1 cellular context compared by ENCODE assay signal in genomic region chr20:22921595-22922421, GRCh38.
TF ChIP-seq lines count a peak whose summit lies in the region.

No MANE protein-coding gene starts in this region.

TF ChIP-seq in K562, 482 proteins besides CTCF, POLR2A, EP300 and RAD21 (continued from another document and continues in another):
- TF ChIP-seq ZBTB11 (CRISPR knock-in tag; IDR thresholded peaks at IDR 0.05) (0 out of 6 replicates have a peak, but pooled peaks of 1 of the 3 experiments have one; percentile 34), YY1 (IDR thresholded peaks at IDR 0.05; ENCODE audit: borderline replicate concordance in 1 of 3, control insufficient read depth in 1 of 3, extremely low read depth in 1 of 3, insufficient read depth in 3 of 3, insufficient read length in 1 of 3, insufficient replicate concordance in 2 of 3, low read depth in 1 of 3, low read length in 2 of 3) (no peak), ZZZ3 (IDR thresholded peaks at IDR 0.05) (no peak), CEBPG (CRISPR knock-in tag; IDR thresholded peaks at IDR 0.05) (no peak), CEBPG (tag; conservative IDR thresholded peaks at IDR 0.05 in 1 of 2, IDR thresholded peaks at IDR 0.05 in 1 of 2) (peak; percentile 81 to 93), CEBPB (tag; IDR thresholded peaks at IDR 0.05) (peak; percentile 88), NFE2 (IDR thresholded peaks at IDR 0.05; ENCODE audit: low read depth) (peak; percentile 90), MAFF (IDR thresholded peaks at IDR 0.05; ENCODE audit: low read length) (peak; percentile 82), DIDO1 (tag; IDR thresholded peaks at IDR 0.05; ENCODE audit: low read depth) (no peak), VEZF1 (CRISPR knock-in tag; IDR thresholded peaks at IDR 0.05) (peak; percentile 48), MNT (conservative IDR thresholded peaks at IDR 0.05) (peak; percentile 64), KLF13 (tag; IDR thresholded peaks at IDR 0.05; ENCODE audit: borderline replicate concordance, low read depth) (no peak), SMARCA4 (IDR thresholded peaks at IDR 0.05) (peak; percentile 92), ZNF584 (CRISPR knock-in tag; IDR thresholded peaks at IDR 0.05; ENCODE audit: low read depth) (0 out of 2 replicates have a peak, but pooled peaks have one; percentile 25), SMARCC2 (IDR thresholded peaks at IDR 0.05; ENCODE audit: low read depth) (peak; percentile 91), PKNOX1 (IDR thresholded peaks at IDR 0.05) (peak; percentile 67), SOX6 (IDR thresholded peaks at IDR 0.05) (peak; percentile 95), ZNF592 (IDR thresholded peaks at IDR 0.05) (peak; percentile 82; the same call in 1 of the 2 replicates), TCF3 (CRISPR knock-in tag; IDR thresholded peaks at IDR 0.05) (peak; percentile 29), CUX1 (CRISPR knock-in tag; IDR thresholded peaks at IDR 0.05) (0 out of 2 replicates have a peak, but pooled peaks have one; percentile 54), CBFA2T3 (IDR thresholded peaks at IDR 0.05) (peak; percentile 68; the same call in 1 of the 2 replicates), DACH1 (IDR thresholded peaks at IDR 0.05; ENCODE audit: partially characterized antibody) (peak; percentile 81), RNF2 (IDR thresholded peaks at IDR 0.05) (0 out of 2 replicates have a peak, but pooled peaks have one; percentile 33), KDM2B (CRISPR knock-in tag; IDR thresholded peaks at IDR 0.05) (no peak), ETV5 (CRISPR knock-in tag; IDR thresholded peaks at IDR 0.05; ENCODE audit: low read depth) (no peak), NCOA1 (IDR thresholded peaks at IDR 0.05; ENCODE audit: low read depth) (peak; percentile 44; the same call in 1 of the 2 replicates), DPF2 (IDR thresholded peaks at IDR 0.05) (peak; percentile 92), TFAP4 (CRISPR knock-in tag; IDR thresholded peaks at IDR 0.05; ENCODE audit: borderline replicate concordance) (peak; percentile 76), L3MBTL2 (IDR thresholded peaks at IDR 0.05) (peak; percentile 29; the same call in 1 of the 2 replicates), GATA2 (CRISPR knock-in tag; IDR thresholded peaks at IDR 0.05) (peak; percentile 43; the same call in 1 of the 2 replicates), EP400 (IDR thresholded peaks at IDR 0.05) (0 out of 2 replicates have a peak, but pooled peaks have one; percentile 23), PBX2 (CRISPR knock-in tag; IDR thresholded peaks at IDR 0.05; ENCODE audit: low read depth) (no peak), PBX2 (tag; conservative IDR thresholded peaks at IDR 0.05; ENCODE audit: low read depth) (peak; percentile 84), STAT5A (IDR thresholded peaks at IDR 0.05; ENCODE audit: borderline replicate concordance, low read length) (peak; percentile 40; the same call in 1 of the 2 replicates), CAMTA2 (CRISPR knock-in tag; conservative IDR thresholded peaks at IDR 0.05) (no peak), BHLHE40 (IDR thresholded peaks at IDR 0.05; ENCODE audit: low read length) (peak; percentile 38; the same call in 1 of the 2 replicates), HMBOX1 (IDR thresholded peaks at IDR 0.05) (peak; percentile 45; the same call in 1 of the 2 replicates)
